Comparison of ENCODE assay signal across 11 cellular contexts in genomic region chr2:86305195-86305975, GRCh38.
"Had no signal": no experiment of that assay in that cellular context is flagged by ENCODE, and none has a peak within 500 bp of the region (broad histone marks: within the 10 kb centered on the region; RNA-seq: fewer than 3 reads in every experiment).

No MANE protein-coding gene starts in this region.

- H3K4me3 Mint-ChIP-seq: activated naive CD8-positive, alpha-beta T cell treated with anti-CD3 and anti-CD28 coated beads for 36 hours; activated T-cell treated with anti-CD3 and anti-CD28 coated beads, Interleukin-2, amount 50 U/mL, for 4 hours; memory B cell; neural crest cell had no signal

- H3K4me1 Mint-ChIP-seq: activated naive CD8-positive, alpha-beta T cell treated with anti-CD3 and anti-CD28 coated beads for 36 hours; memory B cell had no signal

- ATAC-seq: activated CD4-positive, CD25-positive, alpha-beta regulatory T cell treated with anti-CD3 and anti-CD28 coated beads, Interleukin-2, amount 50 U/mL, for 24 hours; activated T-cell treated with anti-CD3 and anti-CD28 coated beads, Interleukin-2, amount 50 U/mL, for 4 hours; left lobe of liver had no signal

- H3K36me3 Mint-ChIP-seq: activated naive CD8-positive, alpha-beta T cell treated with anti-CD3 and anti-CD28 coated beads for 36 hours; memory B cell had no signal

- DNase-seq: activated CD4-positive, alpha-beta T cell treated with anti-CD3 and anti-CD28 coated beads, Interleukin-2, amount 50 U/mL, for 4 hours; activated gamma-delta T cell; activated naive CD8-positive, alpha-beta T cell treated with anti-CD3 and anti-CD28 coated beads for 36 hours; activated T-cell treated with anti-CD3 and anti-CD28 coated beads, Interleukin-2, amount 50 U/mL, for 4 hours; aorta; stimulated activated CD4-positive, alpha-beta T cell treated with anti-CD3 and anti-CD28 coated beads, Interleukin-4, amount 100 ng/mL, for 4 hours; stomach had no signal

- H3K9me3 Mint-ChIP-seq: activated naive CD8-positive, alpha-beta T cell treated with anti-CD3 and anti-CD28 coated beads for 36 hours; activated T-cell treated with anti-CD3 and anti-CD28 coated beads, Interleukin-2, amount 50 U/mL, for 4 hours; memory B cell; neural crest cell had no signal

- H3K27ac Mint-ChIP-seq: activated naive CD8-positive, alpha-beta T cell treated with anti-CD3 and anti-CD28 coated beads for 36 hours; memory B cell had no signal
